ENCODE assay signal across 8 cellular contexts in genomic region chr12:50637870-50638481, GRCh38.
A peak's percentile ranks its signal among the peaks of the same experiment; 100 is the strongest.
DNase-seq lines count a peak whose midpoint lies in the region; ATAC-seq, FAIRE-seq and TF ChIP-seq lines count a peak whose summit lies in the region.

No MANE protein-coding gene starts in this region.

- peak; percentile 16 for FAIRE-seq in GM12891 (lab: Jason Lieb, UNC)

- TF ChIP-seq POLR2A in GM12891 (IDR thresholded peaks at IDR 0.05; ENCODE audit: low read depth, low read length) (no peak), body of pancreas (IDR thresholded peaks at IDR 0.05) (no peak), upper lobe of left lung (IDR thresholded peaks at IDR 0.05) (no peak)

- DNase-seq in Ammon's horn (ENCODE audit: low spot score) (peak; percentile 54), GM12891 (ENCODE audit: insufficient read length, low spot score) (no peak), NCI-H526 (lab: John Stamatoyannopoulos, UW) (peak; percentile 36 to 70), body of pancreas (no peak), kidney epithelial cell (ENCODE audit: low read depth) (no peak), upper lobe of left lung (no peak), nucleus accumbens (lab: John Stamatoyannopoulos, UW) (no peak)
- no peak for DNase-seq in stimulated activated naive CD4-positive, alpha-beta T cell treated with Interleukin-2 at 50 U/mL for 16 hours (lab: John Stamatoyannopoulos, UW)

- WGBS in body of pancreas, 2 donors, result 25 to 26% methylated on average over 4 of the region's 4 CpGs
- 33 to 37% methylated on average over 4 of the region's 4 CpGs for WGBS in upper lobe of left lung, 2 donors

- H3K4me3 ChIP-seq in body of pancreas, result no peak overlapping the region
- H3K4me3 ChIP-seq in kidney epithelial cell (ENCODE audit: low read depth, low read length), result no peak overlapping the region
- no peak overlapping the region for H3K4me3 ChIP-seq in upper lobe of left lung

- H3K4me1 ChIP-seq in body of pancreas (peaks cover 41% of the 10 kb centered on the region), upper lobe of left lung (peaks cover 4 to 18% (median 11%) of the 10 kb centered on the region in 4 donors)

- H3K9me3 ChIP-seq in body of pancreas (no peaks in the 10 kb centered on the region), upper lobe of left lung (no peaks in the 10 kb centered on the region)

- ATAC-seq in body of pancreas, result no peak
- peak in 1 of 2 donors; percentile 69 for ATAC-seq in upper lobe of left lung (ENCODE audit: low FRiP score in 2 of 2)

- TF ChIP-seq EP300 in upper lobe of left lung (IDR thresholded peaks at IDR 0.05), result no peak

- H3K27me3 ChIP-seq in body of pancreas (no peaks in the 10 kb centered on the region), kidney epithelial cell (ENCODE audit: control insufficient read depth, insufficient read depth, low read length) (no peaks in the 10 kb centered on the region), upper lobe of left lung (no peaks in the 10 kb centered on the region)

- H3K36me3 ChIP-seq in body of pancreas (replicated peaks in 1 of 2; ENCODE audit: insufficient read depth in 1 of 2, low read depth in 2 of 2) (no peaks in the 10 kb centered on the region), kidney epithelial cell (ENCODE audit: control insufficient read depth, insufficient read depth, low read length) (no peaks in the 10 kb centered on the region), upper lobe of left lung (peaks cover 0 to 6% (median 4%) of the 10 kb centered on the region in 4 donors)

- TF ChIP-seq CTCF in body of pancreas (IDR thresholded peaks at IDR 0.05), result peak; percentile 20 to 73 (median 67)
- peak; percentile 46 for TF ChIP-seq CTCF in kidney epithelial cell (IDR thresholded peaks at IDR 0.05; ENCODE audit: insufficient read depth, low read length, poor library complexity, severe bottlenecking)
- peak; percentile 34 to 63 (median 58) for TF ChIP-seq CTCF in upper lobe of left lung (IDR thresholded peaks at IDR 0.05)

- intact Hi-C loops in body of pancreas (cut with DNase I), result loop anchor here (5.0 kb wide), 1 partner anchor 136 kb away; the partner anchor contains the start of gene DIP2B

- H3K27ac ChIP-seq in body of pancreas, result no peak overlapping the region
- no peak overlapping the region for H3K27ac ChIP-seq in upper lobe of left lung

TF ChIP-seq in GM12891, 5 proteins besides CTCF, POLR2A, EP300 and RAD21:
- TF ChIP-seq POU2F2 (IDR thresholded peaks at IDR 0.05; ENCODE audit: low read depth, low read length), result no peak
- TF ChIP-seq SPI1 (IDR thresholded peaks at IDR 0.05; ENCODE audit: low read depth, low read length), result no peak
- no peak for TF ChIP-seq POLR2AphosphoS5 (IDR thresholded peaks at IDR 0.05; ENCODE audit: low read depth, low read length)
- no peak for TF ChIP-seq TAF1 (IDR thresholded peaks at IDR 0.05; ENCODE audit: low read depth, low read length)
- no peak for TF ChIP-seq PAX5 (IDR thresholded peaks at IDR 0.05; ENCODE audit: insufficient read depth, low read length, severe bottlenecking)

Comparison
In these comparisons a context has a peak if more than half of its experiments do, and no peak if none do; other contexts are left out.
1. DNase-seq: peak in Ammon's horn (single experiment) and NCI-H526 (2 of 2); none in GM12891 (single experiment), body of pancreas (0 of 4), kidney epithelial cell (single experiment), upper lobe of left lung (0 of 2), nucleus accumbens (0 of 56) and stimulated activated naive CD4-positive, alpha-beta T cell treated with Interleukin-2 at 50 U/mL for 16 hours (single experiment).
2. Peak in every context shown above with its lines, with median percentiles within 50 percentile points of each other: CTCF ChIP-seq.